ENCODE assay signal across 25 cellular contexts in genomic region chr15:97747342-97747741, GRCh38.
A peak's percentile ranks its signal among the peaks of the same experiment; 100 is the strongest.
DNase-seq lines count a peak whose midpoint lies in the region; ATAC-seq and TF ChIP-seq lines count a peak whose summit lies in the region.
"Had no signal": no experiment of that assay in that cellular context is flagged by ENCODE, and none has a peak within 500 bp of the region (broad histone marks: within the 10 kb centered on the region; RNA-seq: fewer than 3 reads in every experiment).

No MANE protein-coding gene starts in this region.

- ATAC-seq in foreskin keratinocyte (peak; percentile 61), HG02763 (IDR thresholded peaks at IDR 0.05; ENCODE audit: unreplicated experiment) (no peak), GM19452 (IDR thresholded peaks at IDR 0.05; ENCODE audit: unreplicated experiment) (no peak), esophagus mucosa (no peak)
- ATAC-seq: GM12878, Panc1, Right ventricle myocardium inferior had no signal

- peak; percentile 32 for DNase-seq in A172 (ENCODE audit: low spot score)
- peak; percentile 2 for DNase-seq in ELR (ENCODE audit: low read depth)
- DNase-seq in RWPE1 (ENCODE audit: low spot score) = peak; percentile 22
- DNase-seq in foreskin keratinocyte = no peak
- no peak for DNase-seq in transverse colon
- DNase-seq: DMS53, IMR-90, MV-4-11, NCI-H1105 treated with DMSO at 0.1 percent for 48 hours, NCI-H1694, NCI-H2081, NCI-H2171, NCI-H345, NCI-H524 treated with DMSO at 0.1 percent for 48 hours, NCI-H82, SW 1271 had no signal

- H3K27me3 ChIP-seq in foreskin keratinocyte (no peaks in the 10 kb centered on the region), transverse colon (no peaks in the 10 kb centered on the region)
- H3K27me3 ChIP-seq: SJSA1 had no signal

- CTCF ChIA-PET in RWPE1 (lab: Yijun Ruan, JAX) = interaction anchor here (0.6 kb wide), 1 partner anchor 634 kb away, joined by 3 read pairs; no protein-coding TSS in a partner anchor

- in situ Hi-C loops in transverse colon (cut with MboI; ENCODE audit: low pct_ligation_motif_present in 1 of 4, low pct_unique_long_range_greater_than_20kb in 1 of 4, low sequenced_read_pairs in 3 of 4) = no loop called here

- H3K4me3 ChIP-seq in transverse colon = no peak overlapping the region
- H3K4me3 ChIP-seq: GM12878, SJSA1 had no signal

- intact Hi-C loops in transverse colon (cut with DNase I; ENCODE audit: low total_unique reads) = no loop called here

- POLR2A ChIA-PET in RWPE1 (lab: Yijun Ruan, JAX; ENCODE audit: low non-redundant PET) = no interaction called here

- no peak for TF ChIP-seq EP300 in transverse colon (IDR thresholded peaks at IDR 0.05; ENCODE audit: low read depth)

- H3K27ac ChIP-seq in RWPE1 = no peak overlapping the region
- no peak overlapping the region for H3K27ac ChIP-seq in foreskin keratinocyte
- H3K27ac ChIP-seq in transverse colon = no peak overlapping the region
- H3K27ac ChIP-seq: C4-2B, KMS-11, SJSA1 had no signal

- WGBS in transverse colon (ENCODE audit: low coverage in 1 of 2), 2 donors = 62 to 80% methylated on average over 1 to 5 of the region's 5 CpGs

- TF ChIP-seq CTCF in RWPE1 (conservative IDR thresholded peaks at IDR 0.05; ENCODE audit: low read depth) = no peak
- no peak for TF ChIP-seq CTCF in foreskin keratinocyte (conservative IDR thresholded peaks at IDR 0.05)
- no peak for TF ChIP-seq CTCF in transverse colon (IDR thresholded peaks at IDR 0.05)

- no peaks in the 10 kb centered on the region for H3K9me3 ChIP-seq in transverse colon
- H3K9me3 ChIP-seq: SJSA1 had no signal

- H3K36me3 ChIP-seq in transverse colon = no peaks in the 10 kb centered on the region
- H3K36me3 ChIP-seq: SJSA1 had no signal

- H3K4me1 ChIP-seq in foreskin keratinocyte (no peaks in the 10 kb centered on the region), transverse colon (peaks cover 0 to 3% (median 0%) of the 10 kb centered on the region in 4 donors)
- H3K4me1 ChIP-seq: SJSA1 had no signal

- TF ChIP-seq POLR2A in transverse colon (IDR thresholded peaks at IDR 0.05) = no peak

Comparison
In these comparisons a context has a peak if more than half of its experiments do, and no peak if none do; other contexts are left out.
1. DNase-seq: peak in A172 (single experiment), ELR (single experiment) and RWPE1 (single experiment); none in foreskin keratinocyte (0 of 2) and transverse colon (single experiment).